ENCODE assay signal across 9 cellular contexts in the genomic region with DNA sequence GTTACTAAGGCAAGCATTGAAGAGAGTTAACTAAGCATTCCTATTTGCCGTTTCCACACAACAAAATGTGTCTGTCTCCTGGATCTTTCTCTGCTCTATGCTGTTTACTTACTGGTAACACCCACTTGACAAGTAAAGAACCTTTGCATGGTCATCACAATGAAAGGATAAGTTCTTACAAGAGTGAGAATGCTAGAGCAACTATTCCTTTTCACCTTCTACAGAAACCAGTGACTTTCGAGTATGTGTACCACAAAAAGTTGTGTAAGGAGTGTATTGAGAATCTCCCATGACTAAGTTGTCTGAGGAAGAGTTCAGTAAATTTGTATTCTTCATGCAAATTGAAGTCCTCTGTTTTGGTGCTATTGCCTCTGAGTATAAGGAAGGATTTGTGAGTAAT. TPM values are rescaled to one million over a fixed set of nuclear protein-coding genes. Genes with fewer than 3 reads are reported as not detected.
DNase-seq lines count a peak whose midpoint lies in the region; ATAC-seq and TF ChIP-seq lines count a peak whose summit lies in the region.
"Had no signal": no experiment of that assay in that cellular context is flagged by ENCODE, and none has a peak within 500 bp of the region (broad histone marks: within the 10 kb centered on the region; RNA-seq: fewer than 3 reads in every experiment).

No MANE protein-coding gene starts in this region.

- no peaks in the 10 kb centered on the region for H3K9me3 Mint-ChIP-seq in CD14-positive monocyte

- no peaks in the 10 kb centered on the region for H3K27me3 ChIP-seq in foreskin keratinocyte

- H3K4me3 Mint-ChIP-seq in CD14-positive monocyte = no peak overlapping the region

- peaks cover 64% of the 10 kb centered on the region for H3K4me1 ChIP-seq in foreskin keratinocyte

- TF ChIP-seq CTCF in CD14-positive monocyte (IDR thresholded peaks at IDR 0.05) (no peak), foreskin keratinocyte (conservative IDR thresholded peaks at IDR 0.05) (no peak), coronary artery (IDR thresholded peaks at IDR 0.05) (no peak)

- H3K4me3 ChIP-seq in coronary artery = no peak overlapping the region

- intact Hi-C loops in CD14-positive monocyte (cut with micrococcal nuclease) = no loop called here

- no peaks in the 10 kb centered on the region for H3K27me3 Mint-ChIP-seq in CD14-positive monocyte (ENCODE audit: low read depth in 3 of 3)

- peaks cover 57% of the 10 kb centered on the region for H3K4me1 Mint-ChIP-seq in CD14-positive monocyte

- ATAC-seq in GM19351 (IDR thresholded peaks at IDR 0.05; ENCODE audit: unreplicated experiment) (peak; percentile 28), foreskin keratinocyte (peak; percentile 15), HG02763 (IDR thresholded peaks at IDR 0.05; ENCODE audit: unreplicated experiment) (no peak), HG03571 (IDR thresholded peaks at IDR 0.05; ENCODE audit: unreplicated experiment) (no peak)

- DNase-seq in CD14-positive monocyte (ENCODE audit: low spot score) (no peak), RPMI8226 (peak; percentile 80), foreskin keratinocyte (no peak), NCI-H2081 treated with DMSO at 0.1 percent for 48 hours (lab: John Stamatoyannopoulos, UW) (no peak), coronary artery (ENCODE audit: low spot score) (no peak)
- DNase-seq: NCI-H774 had no signal

- H3K27ac Mint-ChIP-seq in CD14-positive monocyte = peak overlapping the region; percentile 19 to 90 (median 81)

- H3K27ac ChIP-seq in foreskin keratinocyte = peak overlapping the region; percentile 39
- no peak overlapping the region for H3K27ac ChIP-seq in coronary artery

- peaks cover 17 to 33% of the 10 kb centered on the region in 2 donors for H3K36me3 Mint-ChIP-seq in CD14-positive monocyte

RNA-seq across cellular contexts. Expression of gene TIPARP, which starts 10.8 kb away (rescaled TPM):
- polyA plus RNA-seq in CD14-positive monocyte (10 to 100 TPM; 12.7 to 16.7 TPM), foreskin keratinocyte (45.3 and 50.3 TPM in 2 replicates)
- total RNA-seq in foreskin keratinocyte = 111 and 116 TPM in 2 replicates

Comparison
In these comparisons a context has a peak if more than half of its experiments do, and no peak if none do; other contexts are left out.
1. ATAC-seq: peak in GM19351 (single experiment) and foreskin keratinocyte (single experiment); none in HG02763 (single experiment) and HG03571 (single experiment).